ENCODE assay signal across 11 cellular contexts in the genomic region with DNA sequence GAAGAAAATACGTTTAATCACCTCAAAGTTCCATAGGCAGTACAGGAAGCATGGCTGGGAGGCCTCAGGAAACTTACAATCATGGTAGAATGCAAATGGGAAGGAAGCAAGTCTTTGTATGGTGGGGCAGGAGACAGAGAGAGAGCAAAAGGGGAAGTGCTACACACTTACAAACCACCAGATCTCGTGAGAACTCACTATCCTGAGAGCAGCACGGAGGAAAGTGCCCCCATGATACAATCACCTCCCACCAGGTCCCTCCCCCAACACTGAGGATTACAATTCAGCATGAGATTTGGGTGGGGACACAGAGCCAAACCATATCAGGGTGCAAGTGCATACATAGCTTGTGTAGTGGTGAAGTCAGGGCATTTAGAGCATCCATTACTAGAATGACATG.
DNase-seq lines count a peak whose midpoint lies in the region; ATAC-seq lines count a peak whose summit lies in the region.
"Had no signal": no experiment of that assay in that cellular context is flagged by ENCODE, and none has a peak within 500 bp of the region (broad histone marks: within the 10 kb centered on the region; RNA-seq: fewer than 3 reads in every experiment).

No MANE protein-coding gene starts in this region.

- H2AFZ ChIP-seq in mesenchymal stem cell (ENCODE audit: low read depth, low read length), result no peak overlapping the region

- no peak overlapping the region for H3K27ac Mint-ChIP-seq in activated T-helper 1 cell treated with anti-CD3 and anti-CD28 coated beads, Interleukin-12 subunit alpha, Interleukin-12 subunit beta, Interleukin-2, Interleukin-4 antibody, amounts not matched to agents 30 ng/mL and 10 ng/mL and 1 ng/mL, durations not matched to agents 14 hours and 24 hours and 36 hours
- H3K27ac Mint-ChIP-seq: T-helper 17 cell had no signal

- H3K27me3 Mint-ChIP-seq in activated T-helper 1 cell treated with anti-CD3 and anti-CD28 coated beads, Interleukin-12 subunit alpha, Interleukin-12 subunit beta, Interleukin-2, Interleukin-4 antibody, amounts not matched to agents 30 ng/mL and 10 ng/mL and 1 ng/mL, durations not matched to agents 14 hours and 24 hours and 36 hours (ENCODE audit: insufficient read depth), result peaks cover 11% of the 10 kb centered on the region

- H2BK120ac ChIP-seq in mesenchymal stem cell (ENCODE audit: low read depth, low read length), result no peak overlapping the region

- DNase-seq in KBM-7 (peak; percentile 70), mesenchymal stem cell (no peak), HUDEP-2 (lab: John Stamatoyannopoulos, UW; ENCODE audit: unreplicated experiment in 76 of 76) (no peak), left colon (no peak), D341Med (ENCODE audit: low spot score) (no peak)
- DNase-seq in activated T-helper 1 cell treated with anti-CD3 and anti-CD28 coated beads, Interleukin-12 subunit alpha, Interleukin-12 subunit beta, Interleukin-2, Interleukin-4 antibody, amounts not matched to agents 30 ng/mL and 10 ng/mL and 1 ng/mL, durations not matched to agents 14 hours and 24 hours and 36 hours (ENCODE audit: low spot score), result no peak
- DNase-seq: NK-92 treated with Interleukin-12 subunit alpha and Interleukin-12 subunit beta, amount 100 ng/mL, for 24 hours; T-helper 17 cell had no signal

- H3K4me1 Mint-ChIP-seq in activated T-helper 1 cell treated with anti-CD3 and anti-CD28 coated beads, Interleukin-12 subunit alpha, Interleukin-12 subunit beta, Interleukin-2, Interleukin-4 antibody, amounts not matched to agents 30 ng/mL and 10 ng/mL and 1 ng/mL, durations not matched to agents 14 hours and 24 hours and 36 hours (ENCODE audit: low read depth), result peaks cover 22% of the 10 kb centered on the region

- no peaks in the 10 kb centered on the region for H3K79me1 ChIP-seq in mesenchymal stem cell (replicated peaks; ENCODE audit: low read length, poor library complexity, severe bottlenecking)

- no peaks in the 10 kb centered on the region for H3K9me3 ChIP-seq in mesenchymal stem cell (ENCODE audit: control insufficient read depth, low read length)

- H3K9me3 Mint-ChIP-seq in activated T-helper 1 cell treated with anti-CD3 and anti-CD28 coated beads, Interleukin-12 subunit alpha, Interleukin-12 subunit beta, Interleukin-2, Interleukin-4 antibody, amounts not matched to agents 30 ng/mL and 10 ng/mL and 1 ng/mL, durations not matched to agents 14 hours and 24 hours and 36 hours, result peaks cover 5% of the 10 kb centered on the region

- no peak overlapping the region for H4K8ac ChIP-seq in mesenchymal stem cell (ENCODE audit: low read length)

- H3K4me2 ChIP-seq in mesenchymal stem cell (ENCODE audit: low read length, poor library complexity, severe bottlenecking), result no peak overlapping the region

- peaks cover 16% of the 10 kb centered on the region for H3K4me1 ChIP-seq in mesenchymal stem cell (ENCODE audit: control insufficient read depth, insufficient read depth, low read depth, low read length)

- H3K27ac ChIP-seq in angular gyrus (ENCODE audit: low read depth, low read length) (peak overlapping the region; percentile 81), mesenchymal stem cell (ENCODE audit: low read length, poor library complexity, severe bottlenecking) (peak overlapping the region; percentile 91), temporal lobe (ENCODE audit: low read depth, low read length) (peak overlapping the region; percentile 79)
- H3K27ac ChIP-seq: cardiac muscle cell had no signal

- no peak for ATAC-seq in left colon
- ATAC-seq: T-helper 17 cell had no signal

- intact Hi-C loops in left colon (cut with DNase I, micrococcal nuclease), result no loop called here
- intact Hi-C loops in activated T-helper 1 cell treated with anti-CD3 and anti-CD28 coated beads, Interleukin-12 subunit alpha, Interleukin-12 subunit beta, Interleukin-2, Interleukin-4 antibody, amounts not matched to agents 30 ng/mL and 10 ng/mL and 1 ng/mL, durations not matched to agents 14 hours and 24 hours and 36 hours (cut with micrococcal nuclease), result no loop called here

- H3K4me3 Mint-ChIP-seq in activated T-helper 1 cell treated with anti-CD3 and anti-CD28 coated beads, Interleukin-12 subunit alpha, Interleukin-12 subunit beta, Interleukin-2, Interleukin-4 antibody, amounts not matched to agents 30 ng/mL and 10 ng/mL and 1 ng/mL, durations not matched to agents 14 hours and 24 hours and 36 hours, result no peak overlapping the region
- H3K4me3 Mint-ChIP-seq: T-helper 17 cell had no signal

- no peak overlapping the region for H3K18ac ChIP-seq in mesenchymal stem cell (ENCODE audit: low read depth in 1 of 2, low read length in 2 of 2)

- peak overlapping the region in 1 of 2 experiments; percentile 63 for H3K4me3 ChIP-seq in mesenchymal stem cell (ENCODE audit: insufficient read depth in 1 of 2, low read depth in 1 of 2, low read length in 2 of 2)
- H3K4me3 ChIP-seq: cardiac muscle cell had no signal

- H3K14ac ChIP-seq in mesenchymal stem cell (ENCODE audit: low read length in 2 of 2), result no peak overlapping the region

- no peak overlapping the region for H2BK5ac ChIP-seq in mesenchymal stem cell (ENCODE audit: low read depth, low read length, poor library complexity, severe bottlenecking)

- in situ Hi-C loops in KBM-7 (cut with MboI; ENCODE audit: low pct_unique_long_range_greater_than_20kb, low sequenced_read_pairs), result no loop called here

- no peaks in the 10 kb centered on the region for H3K27me3 ChIP-seq in mesenchymal stem cell (ENCODE audit: control insufficient read depth in 1 of 2, insufficient read depth in 1 of 2, low read length in 2 of 2)

- H3K4ac ChIP-seq in mesenchymal stem cell (ENCODE audit: low read depth in 1 of 2, low read length in 2 of 2), result no peak overlapping the region

- H3K23ac ChIP-seq in mesenchymal stem cell (ENCODE audit: low read length in 2 of 2), result no peak overlapping the region

- no peaks in the 10 kb centered on the region for H3K36me3 ChIP-seq in mesenchymal stem cell (ENCODE audit: control insufficient read depth in 1 of 2, insufficient read depth in 2 of 2, low read depth in 1 of 2, low read length in 2 of 2)
- H3K36me3 ChIP-seq: cardiac muscle cell had no signal

- H3K9ac ChIP-seq in mesenchymal stem cell (ENCODE audit: low read length), result peak overlapping the region; percentile 80

- no peak overlapping the region for H2BK15ac ChIP-seq in mesenchymal stem cell (ENCODE audit: low read depth, poor library complexity, severe bottlenecking)

- no peak overlapping the region for H2BK12ac ChIP-seq in mesenchymal stem cell (ENCODE audit: low read length in 2 of 2)

- 95% methylated on average over 1 of the region's 3 CpGs for WGBS in mesenchymal stem cell

- peaks cover 6% of the 10 kb centered on the region for H3K36me3 Mint-ChIP-seq in activated T-helper 1 cell treated with anti-CD3 and anti-CD28 coated beads, Interleukin-12 subunit alpha, Interleukin-12 subunit beta, Interleukin-2, Interleukin-4 antibody, amounts not matched to agents 30 ng/mL and 10 ng/mL and 1 ng/mL, durations not matched to agents 14 hours and 24 hours and 36 hours (ENCODE audit: low read depth)

- no peak overlapping the region for H4K91ac ChIP-seq in mesenchymal stem cell (ENCODE audit: low read length)

- peak overlapping the region; percentile 45 for H2AK5ac ChIP-seq in mesenchymal stem cell (ENCODE audit: low read length, severe bottlenecking)
